Comparison of ENCODE assay signal across 23 cellular contexts in genomic region chr16:89455692-89456091, GRCh38. TPM values are rescaled to one million over a fixed set of nuclear protein-coding genes. Genes with fewer than 3 reads are reported as not detected.
A peak's percentile ranks its signal among the peaks of the same experiment; 100 is the strongest.
DNase-seq lines count a peak whose midpoint lies in the region; ATAC-seq, FAIRE-seq and TF ChIP-seq lines count a peak whose summit lies in the region.
"Had no signal": no experiment of that assay in that cellular context is flagged by ENCODE, and none has a peak within 500 bp of the region (broad histone marks: within the 10 kb centered on the region; RNA-seq: fewer than 3 reads in every experiment).

No MANE protein-coding gene starts in this region.

- H3K27me3 Mint-ChIP-seq in T-helper 2 cell treated with Interferon-gamma antibody and Interleukin-4, amounts not matched to agents 5 μg/mL and 100 μg/mL, for 36 hours (ENCODE audit: low read depth): no peaks in the 10 kb centered on the region
- no peaks in the 10 kb centered on the region for H3K27me3 Mint-ChIP-seq in CD4-positive, alpha-beta T cell
- H3K27me3 Mint-ChIP-seq in activated CD8-positive, alpha-beta T cell treated with anti-CD3 and anti-CD28 coated beads for 36 hours: no peaks in the 10 kb centered on the region
- H3K27me3 Mint-ChIP-seq: dendritic cell treated with granulocyte-macrophage colony-stimulating factor and Interleukin-4, amounts not matched to agents 40 ng/mL and 50 ng/mL, for 4 days had no signal

- H3K9me3 Mint-ChIP-seq in T-helper 2 cell treated with Interferon-gamma antibody and Interleukin-4, amounts not matched to agents 5 μg/mL and 100 μg/mL, for 36 hours: no peaks in the 10 kb centered on the region
- H3K9me3 Mint-ChIP-seq in CD4-positive, alpha-beta T cell: no peaks in the 10 kb centered on the region
- H3K9me3 Mint-ChIP-seq in activated CD8-positive, alpha-beta T cell treated with anti-CD3 and anti-CD28 coated beads for 36 hours: no peaks in the 10 kb centered on the region
- H3K9me3 Mint-ChIP-seq: activated T-helper 2 cell treated with anti-CD3 and anti-CD28 coated beads, Interferon-gamma antibody, Interleukin-2, Interleukin-4, amounts not matched to agents 10 μg/mL and 5 μg/mL and 100 μg/mL, durations not matched to agents 14 hours and 24 hours and 36 hours; dendritic cell treated with granulocyte-macrophage colony-stimulating factor and Interleukin-4, amounts not matched to agents 40 ng/mL and 50 ng/mL, for 4 days had no signal

- H3K14ac ChIP-seq in mesenchymal stem cell (ENCODE audit: low read length in 2 of 2): no peak overlapping the region

- BruUV-seq in HepG2 (replicated peaks; lab: Mats Ljungman, UMichigan): no TSS peak

- H3K27me3 ChIP-seq in CD4-positive, alpha-beta T cell (ENCODE audit: control insufficient read depth, insufficient read depth, low read length): no peaks in the 10 kb centered on the region
- no peaks in the 10 kb centered on the region for H3K27me3 ChIP-seq in HepG2 (ENCODE audit: control insufficient read depth in 1 of 2, insufficient read depth in 2 of 2, low read length in 2 of 2)
- H3K27me3 ChIP-seq in mesenchymal stem cell (ENCODE audit: control insufficient read depth in 1 of 2, insufficient read depth in 1 of 2, low read length in 2 of 2): no peaks in the 10 kb centered on the region
- H3K27me3 ChIP-seq: pancreas, stomach, upper lobe of right lung had no signal

- H3K18ac ChIP-seq in mesenchymal stem cell (ENCODE audit: low read depth in 1 of 2, low read length in 2 of 2): no peak overlapping the region

- DNase-seq in T-helper 2 cell treated with Interferon-gamma antibody and Interleukin-4, amounts not matched to agents 5 μg/mL and 100 μg/mL, for 36 hours (ENCODE audit: low spot score): no peak
- DNase-seq in T-helper 2 cell: no peak
- no peak for DNase-seq in CD4-positive, alpha-beta T cell
- no peak for DNase-seq in activated CD8-positive, alpha-beta T cell treated with anti-CD3 and anti-CD28 coated beads for 36 hours
- no peak for DNase-seq in HepG2 (ENCODE audit: low spot score)
- no peak for DNase-seq in mesenchymal stem cell
- DNase-seq: 8988T, AML-193, amniotic stem cell, GM23248, head of caudate nucleus, right cardiac atrium, SK-N-SH, stomach, upper lobe of right lung had no signal

- H3K79me2 ChIP-seq in HepG2 (ENCODE audit: insufficient read depth, low read length): peaks cover 92% of the 10 kb centered on the region

- 96% methylated on average over 2 of the region's 2 CpGs for WGBS in HepG2 (ENCODE audit: low lambda C conversion rate)
- WGBS in mesenchymal stem cell: 100% methylated on average over 1 of the region's 2 CpGs

- H3K4me3 ChIP-seq in HepG2 (replicated peaks in 1 of 3; ENCODE audit: insufficient read depth in 1 of 3, low read depth in 2 of 3, low read length in 3 of 3) (no peak overlapping the region), mesenchymal stem cell (ENCODE audit: insufficient read depth in 1 of 2, low read depth in 1 of 2, low read length in 2 of 2) (no peak overlapping the region)
- H3K4me3 ChIP-seq: GM23248, pancreas, stomach, upper lobe of right lung had no signal

- in situ Hi-C loops in HepG2 (cut with HindIII; ENCODE audit: extremely low pct_ligation_motif_present, low pct_unique_long_range_greater_than_20kb): no loop called here

- no peak for ATAC-seq in CD4-positive, alpha-beta T cell (ENCODE audit: poor library complexity)
- no peak for ATAC-seq in activated CD8-positive, alpha-beta T cell treated with anti-CD3 and anti-CD28 coated beads for 36 hours
- ATAC-seq in HepG2 (no peak), GM19397 (IDR thresholded peaks at IDR 0.05; ENCODE audit: unreplicated experiment) (no peak), HG02981 (IDR thresholded peaks at IDR 0.05; ENCODE audit: unreplicated experiment) (no peak)
- ATAC-seq: right cardiac atrium, upper lobe of right lung had no signal

- peaks cover 2% of the 10 kb centered on the region for H3K79me1 ChIP-seq in mesenchymal stem cell (replicated peaks; ENCODE audit: low read length, poor library complexity, severe bottlenecking)

- TF ChIP-seq RAD21 in HepG2 (CRISPR knock-in tag; IDR thresholded peaks at IDR 0.05): no peak

- H2AFZ ChIP-seq in HepG2 (ENCODE audit: low read length) (no peak overlapping the region), mesenchymal stem cell (ENCODE audit: low read depth, low read length) (no peak overlapping the region)
- H2AFZ ChIP-seq: GM23248 had no signal

- H4K20me1 ChIP-seq in HepG2 (ENCODE audit: insufficient read depth, low read length): peaks cover 91% of the 10 kb centered on the region

- intact Hi-C loops in CD4-positive, alpha-beta T cell (cut with DNase I, micrococcal nuclease): no loop called here
- intact Hi-C loops in activated CD8-positive, alpha-beta T cell treated with anti-CD3 and anti-CD28 coated beads for 36 hours (cut with micrococcal nuclease): no loop called here
- intact Hi-C loops in HepG2 (cut with micrococcal nuclease; ENCODE audit: unreplicated experiment): no loop called here

- TF ChIP-seq POLR2A in HepG2 (IDR thresholded peaks at IDR 0.05; ENCODE audit: insufficient read depth in 1 of 2, low read depth in 2 of 2, low read length in 2 of 2): no peak

- no peak overlapping the region for H2AK5ac ChIP-seq in mesenchymal stem cell (ENCODE audit: low read length, severe bottlenecking)

- CTCF ChIA-PET in CD4-positive, alpha-beta T cell (lab: Charles Lee): interaction anchor here (1.0 kb wide), 1 partner anchor 53 kb away, joined by 4 read pairs; the partner anchor contains the start of gene SPG7
- CTCF ChIA-PET in activated CD8-positive, alpha-beta T cell treated with anti-CD3 and anti-CD28 coated beads for 36 hours (lab: Charles Lee): interaction anchor here (0.8 to 1.3 kb wide), 3 partner anchors 9 to 11 kb away, joined by 3 read pairs; no protein-coding TSS in a partner anchor
- CTCF ChIA-PET in HepG2 (lab: Yijun Ruan, JAX; ENCODE audit: low intra/inter-chr PET ratio, low total read pairs): no interaction called here

- H2BK12ac ChIP-seq in mesenchymal stem cell (ENCODE audit: low read length in 2 of 2): no peak overlapping the region

- POLR2A ChIA-PET in CD4-positive, alpha-beta T cell (lab: Charles Lee): interaction anchor here (0.7 to 1.9 kb wide), 10 partner anchors 10 to 94 kb away, joined by 3 to 11 read pairs (median 4); partner anchors contain the start of gene SPG7
- POLR2A ChIA-PET in activated CD8-positive, alpha-beta T cell treated with anti-CD3 and anti-CD28 coated beads for 36 hours (lab: Charles Lee): interaction anchor here (0.9 to 1.7 kb wide), 3 partner anchors 9 to 28 kb away, joined by 3 read pairs; no protein-coding TSS in a partner anchor
- POLR2A ChIA-PET in HepG2 (lab: Yijun Ruan, JAX): interaction anchor here (1.3 kb wide), 1 partner anchor 33 kb away, joined by 4 read pairs; no protein-coding TSS in a partner anchor

- H3K36me3 ChIP-seq in HepG2 (replicated peaks in 1 of 2; ENCODE audit: control insufficient read depth in 1 of 2, insufficient read depth in 2 of 2, low read length in 2 of 2) (peaks cover 6 to 12% of the 10 kb centered on the region in 2 experiments; a peak in 4 of 5 replicates), mesenchymal stem cell (ENCODE audit: control insufficient read depth in 1 of 2, insufficient read depth in 2 of 2, low read depth in 1 of 2, low read length in 2 of 2) (peaks cover 0 to 3% of the 10 kb centered on the region in 2 experiments)
- H3K36me3 ChIP-seq: pancreas, stomach, upper lobe of right lung had no signal

- H3K36me3 Mint-ChIP-seq in T-helper 2 cell treated with Interferon-gamma antibody and Interleukin-4, amounts not matched to agents 5 μg/mL and 100 μg/mL, for 36 hours (ENCODE audit: low read depth): peaks cover 21% of the 10 kb centered on the region
- H3K36me3 Mint-ChIP-seq in CD4-positive, alpha-beta T cell (ENCODE audit: low read depth): peaks cover 21% of the 10 kb centered on the region
- H3K36me3 Mint-ChIP-seq in activated CD8-positive, alpha-beta T cell treated with anti-CD3 and anti-CD28 coated beads for 36 hours (ENCODE audit: low read depth): peaks cover 22% of the 10 kb centered on the region

- H3K4me1 Mint-ChIP-seq in T-helper 2 cell treated with Interferon-gamma antibody and Interleukin-4, amounts not matched to agents 5 μg/mL and 100 μg/mL, for 36 hours (ENCODE audit: low read depth): peaks cover 52% of the 10 kb centered on the region
- H3K4me1 Mint-ChIP-seq in CD4-positive, alpha-beta T cell (ENCODE audit: low read depth): peaks cover 79% of the 10 kb centered on the region
- H3K4me1 Mint-ChIP-seq in activated CD8-positive, alpha-beta T cell treated with anti-CD3 and anti-CD28 coated beads for 36 hours (ENCODE audit: low read depth): peaks cover 71% of the 10 kb centered on the region

- H3K9me3 ChIP-seq in CD4-positive, alpha-beta T cell (ENCODE audit: control insufficient read depth, low read length): no peaks in the 10 kb centered on the region
- H3K9me3 ChIP-seq in HepG2 (ENCODE audit: low read length): no peaks in the 10 kb centered on the region
- H3K9me3 ChIP-seq in mesenchymal stem cell (ENCODE audit: control insufficient read depth, low read length): no peaks in the 10 kb centered on the region
- H3K9me3 ChIP-seq: pancreas, SK-N-SH, stomach, upper lobe of right lung had no signal

- no peak overlapping the region for H2BK120ac ChIP-seq in mesenchymal stem cell (ENCODE audit: low read depth, low read length)

- peaks cover 82% of the 10 kb centered on the region for H3K4me1 ChIP-seq in HepG2 (ENCODE audit: insufficient read depth, low read length)
- peaks cover 15% of the 10 kb centered on the region for H3K4me1 ChIP-seq in mesenchymal stem cell (ENCODE audit: control insufficient read depth, insufficient read depth, low read depth, low read length)

- H3K9ac ChIP-seq in HepG2 (ENCODE audit: insufficient read depth, low read depth, low read length) (no peak overlapping the region), mesenchymal stem cell (ENCODE audit: low read length) (no peak overlapping the region)
- H3K9ac ChIP-seq: GM23248, SK-N-SH had no signal

- FAIRE-seq in HepG2 (lab: Jason Lieb, UNC): no peak
- FAIRE-seq: D721Med, endothelial cell of umbilical vein, pancreas, RCC 7860 had no signal

- H2BK5ac ChIP-seq in mesenchymal stem cell (ENCODE audit: low read depth, low read length, poor library complexity, severe bottlenecking): no peak overlapping the region

- TF ChIP-seq EP300 in HepG2 (IDR thresholded peaks at IDR 0.05; ENCODE audit: low read depth in 2 of 2, low read length in 2 of 2) (no peak), HepG2 (CRISPR knock-in tag; IDR thresholded peaks at IDR 0.05; ENCODE audit: borderline replicate concordance) (no peak)

- H3K27ac Mint-ChIP-seq in T-helper 2 cell treated with Interferon-gamma antibody and Interleukin-4, amounts not matched to agents 5 μg/mL and 100 μg/mL, for 36 hours: no peak overlapping the region
- peak overlapping the region; percentile 43 for H3K27ac Mint-ChIP-seq in CD4-positive, alpha-beta T cell
- H3K27ac Mint-ChIP-seq in activated CD8-positive, alpha-beta T cell treated with anti-CD3 and anti-CD28 coated beads for 36 hours: peak overlapping the region; percentile 21
- H3K27ac Mint-ChIP-seq: dendritic cell treated with granulocyte-macrophage colony-stimulating factor and Interleukin-4, amounts not matched to agents 40 ng/mL and 50 ng/mL, for 4 days had no signal

- no peak for TF ChIP-seq CTCF in CD4-positive, alpha-beta T cell (IDR thresholded peaks at IDR 0.05)
- no peak for TF ChIP-seq CTCF in activated CD8-positive, alpha-beta T cell treated with anti-CD3 and anti-CD28 coated beads for 36 hours (IDR thresholded peaks at IDR 0.05)
- TF ChIP-seq CTCF in HepG2 (CRISPR knock-in tag; IDR thresholded peaks at IDR 0.05): no peak

- H3K4me3 Mint-ChIP-seq in T-helper 2 cell treated with Interferon-gamma antibody and Interleukin-4, amounts not matched to agents 5 μg/mL and 100 μg/mL, for 36 hours: peak overlapping the region; percentile 57
- H3K4me3 Mint-ChIP-seq in CD4-positive, alpha-beta T cell: no peak overlapping the region
- no peak overlapping the region for H3K4me3 Mint-ChIP-seq in activated CD8-positive, alpha-beta T cell treated with anti-CD3 and anti-CD28 coated beads for 36 hours
- H3K4me3 Mint-ChIP-seq: dendritic cell treated with granulocyte-macrophage colony-stimulating factor and Interleukin-4, amounts not matched to agents 40 ng/mL and 50 ng/mL, for 4 days had no signal

- no peak overlapping the region for H4K8ac ChIP-seq in mesenchymal stem cell (ENCODE audit: low read length)

- H4K91ac ChIP-seq in mesenchymal stem cell (ENCODE audit: low read length): no peak overlapping the region

- H3K27ac ChIP-seq in CD4-positive, alpha-beta T cell (ENCODE audit: low read depth, low read length): no peak overlapping the region
- H3K27ac ChIP-seq in HepG2 (ENCODE audit: extremely low read length, insufficient read depth, low read length) (no peak overlapping the region), mesenchymal stem cell (ENCODE audit: low read length, poor library complexity, severe bottlenecking) (no peak overlapping the region)
- H3K27ac ChIP-seq: GM23248, pancreas, stomach, upper lobe of right lung had no signal

- H2BK15ac ChIP-seq in mesenchymal stem cell (ENCODE audit: low read depth, poor library complexity, severe bottlenecking): no peak overlapping the region

- no peak overlapping the region for H3K4ac ChIP-seq in mesenchymal stem cell (ENCODE audit: low read depth in 1 of 2, low read length in 2 of 2)

- H3K23ac ChIP-seq in mesenchymal stem cell (ENCODE audit: low read length in 2 of 2): no peak overlapping the region

- no peak overlapping the region for H3K4me2 ChIP-seq in HepG2 (ENCODE audit: low read depth, low read length)
- no peak overlapping the region for H3K4me2 ChIP-seq in mesenchymal stem cell (ENCODE audit: low read length, poor library complexity, severe bottlenecking)
- H3K4me2 ChIP-seq: SK-N-SH had no signal

RNA-seq across cellular contexts. Expression of gene ANKRD11, which starts 34.7 kb away (rescaled TPM):
- 100 to 1,000 TPM; 200 to 211 TPM for total RNA-seq in CD4-positive, alpha-beta T cell
- total RNA-seq in activated CD8-positive, alpha-beta T cell treated with anti-CD3 and anti-CD28 coated beads for 36 hours: 100 to 1,000 TPM; 145 to 147 TPM
- total RNA-seq in HepG2 (2016; rRNA removed; fragmentation: Illumina TruSeq; extraction: Trizol): 21.4 and 24.4 TPM in 2 replicates
- 54.2 and 55.2 TPM in 2 replicates for total RNA-seq in HepG2 (2016; cell fraction: cytosol; rRNA removed; fragmentation: Illumina TruSeq; extraction: Trizol; ENCODE audit: low read depth)
- 17.9 and 22.3 TPM in 2 replicates for total RNA-seq in HepG2 (2016; cell fraction: insoluble cytoplasmic fraction; rRNA removed; fragmentation: Illumina TruSeq; extraction: Trizol)
- 22.4 and 27.0 TPM in 2 replicates for total RNA-seq in HepG2 (2016; cell fraction: membrane; rRNA removed; fragmentation: Illumina TruSeq; extraction: Trizol)
- total RNA-seq in HepG2 (2016; cell fraction: nucleus; rRNA removed; fragmentation: Illumina TruSeq; extraction: Trizol): 48.5 and 63.5 TPM in 2 replicates
- polyA plus RNA-seq in HepG2 (2011; rRNA removed): 38.4 and 42.3 TPM in 2 replicates
- 31.1 and 36.3 TPM in 2 replicates for polyA plus RNA-seq in HepG2 (2011; cell fraction: cytosol; rRNA removed)
- 155 and 191 TPM in 2 replicates for polyA plus RNA-seq in HepG2 (2011; cell fraction: nucleus; rRNA removed)
- polyA plus RNA-seq in HepG2 (2012): 78.6 and 89.8 TPM in 2 replicates
- 10.6 and 13.9 TPM in 2 replicates for polyA plus RNA-seq in HepG2 (2016; cell fraction: cytosol; fragmentation: Illumina TruSeq; extraction: Trizol; ENCODE audit: low read depth)
- 35.2 and 50.6 TPM in 2 replicates for polyA plus RNA-seq in HepG2 (2016; cell fraction: insoluble cytoplasmic fraction; fragmentation: Illumina TruSeq; extraction: Trizol; ENCODE audit: low read depth)
- 29.5 and 30.6 TPM in 2 replicates for polyA plus RNA-seq in HepG2 (2016; cell fraction: membrane; fragmentation: Illumina TruSeq; extraction: Trizol; ENCODE audit: low read depth)
- 190 and 216 TPM in 2 replicates for polyA plus RNA-seq in HepG2 (2016; cell fraction: nucleus; fragmentation: Illumina TruSeq; extraction: Trizol; ENCODE audit: insufficient read depth, low read depth)
- 38.6 and 64.5 TPM in 2 replicates for polyA minus RNA-seq in HepG2 (2011; rRNA and poly(A)+ RNA removed; ENCODE audit: low replicate concordance)
- 32.5 and 37.0 TPM in 2 replicates for polyA minus RNA-seq in HepG2 (2011; cell fraction: cytosol; rRNA and poly(A)+ RNA removed)
- 104 and 109 TPM in 2 replicates for polyA minus RNA-seq in HepG2 (2011; cell fraction: nucleus; rRNA and poly(A)+ RNA removed)
- 92.7 TPM for polyA plus RNA-seq in mesenchymal stem cell (2013, experiment 1 of 2)
- polyA plus RNA-seq in mesenchymal stem cell (2013, experiment 2 of 2): 93.6 TPM

RNA-seq across cellular contexts. Expression of gene SPG7, which starts 52.5 kb away (rescaled TPM):
- total RNA-seq in CD4-positive, alpha-beta T cell: 100 to 1,000 TPM; 163 to 167 TPM
- 10 to 100 TPM; 78.6 to 79.8 TPM for total RNA-seq in activated CD8-positive, alpha-beta T cell treated with anti-CD3 and anti-CD28 coated beads for 36 hours
- 63.9 and 136 TPM in 2 replicates for total RNA-seq in HepG2 (2016; rRNA removed; fragmentation: Illumina TruSeq; extraction: Trizol)
- 47.1 and 47.6 TPM in 2 replicates for total RNA-seq in HepG2 (2016; cell fraction: cytosol; rRNA removed; fragmentation: Illumina TruSeq; extraction: Trizol; ENCODE audit: low read depth)
- 54.6 and 131 TPM in 2 replicates for total RNA-seq in HepG2 (2016; cell fraction: insoluble cytoplasmic fraction; rRNA removed; fragmentation: Illumina TruSeq; extraction: Trizol)
- 46.3 and 47.0 TPM in 2 replicates for total RNA-seq in HepG2 (2016; cell fraction: membrane; rRNA removed; fragmentation: Illumina TruSeq; extraction: Trizol)
- total RNA-seq in HepG2 (2016; cell fraction: nucleus; rRNA removed; fragmentation: Illumina TruSeq; extraction: Trizol): 148 and 166 TPM in 2 replicates
- polyA plus RNA-seq in HepG2 (2011; rRNA removed): 66.0 and 77.5 TPM in 2 replicates
- polyA plus RNA-seq in HepG2 (2011; cell fraction: cytosol; rRNA removed): 41.6 and 46.2 TPM in 2 replicates
- 327 and 378 TPM in 2 replicates for polyA plus RNA-seq in HepG2 (2011; cell fraction: nucleus; rRNA removed)
- 69.0 and 72.2 TPM in 2 replicates for polyA plus RNA-seq in HepG2 (2012)
- 8.2 and 9.5 TPM in 2 replicates for polyA plus RNA-seq in HepG2 (2016; cell fraction: cytosol; fragmentation: Illumina TruSeq; extraction: Trizol; ENCODE audit: low read depth)
- polyA plus RNA-seq in HepG2 (2016; cell fraction: insoluble cytoplasmic fraction; fragmentation: Illumina TruSeq; extraction: Trizol; ENCODE audit: low read depth): 43.3 and 56.0 TPM in 2 replicates
- 16.9 and 17.6 TPM in 2 replicates for polyA plus RNA-seq in HepG2 (2016; cell fraction: membrane; fragmentation: Illumina TruSeq; extraction: Trizol; ENCODE audit: low read depth)
- 304 and 336 TPM in 2 replicates for polyA plus RNA-seq in HepG2 (2016; cell fraction: nucleus; fragmentation: Illumina TruSeq; extraction: Trizol; ENCODE audit: insufficient read depth, low read depth)
- 76.1 and 106 TPM in 2 replicates for polyA minus RNA-seq in HepG2 (2011; rRNA and poly(A)+ RNA removed; ENCODE audit: low replicate concordance)
- 59.0 and 61.6 TPM in 2 replicates for polyA minus RNA-seq in HepG2 (2011; cell fraction: cytosol; rRNA and poly(A)+ RNA removed)
- polyA minus RNA-seq in HepG2 (2011; cell fraction: nucleus; rRNA and poly(A)+ RNA removed): 140 and 143 TPM in 2 replicates
- 40.7 TPM for polyA plus RNA-seq in mesenchymal stem cell (2013, experiment 1 of 2)
- polyA plus RNA-seq in mesenchymal stem cell (2013, experiment 2 of 2): 37.8 TPM
